ENCODE assay signal across 7 cellular contexts in the genomic region with DNA sequence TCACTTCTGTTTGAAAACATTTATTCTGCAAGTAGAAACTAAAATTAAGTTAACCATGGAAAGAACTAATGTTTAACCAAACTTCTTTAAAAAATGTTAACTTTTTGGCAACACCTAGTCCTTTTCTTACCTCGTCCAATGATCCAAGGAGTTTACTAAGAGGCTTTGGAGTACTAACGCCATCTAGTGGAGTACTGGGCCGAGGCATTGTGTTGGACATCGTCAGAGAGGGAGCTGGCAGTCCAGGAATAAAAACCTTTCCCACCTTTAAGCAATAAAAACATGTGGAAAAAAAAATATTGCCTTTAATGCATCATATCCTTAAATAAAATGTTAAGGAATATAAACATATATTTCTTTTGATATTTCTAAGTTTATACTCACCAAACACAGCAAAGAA. TPM values are rescaled to one million over a fixed set of nuclear protein-coding genes. Genes with fewer than 3 reads are reported as not detected.
DNase-seq lines count a peak whose midpoint lies in the region; ATAC-seq and TF ChIP-seq lines count a peak whose summit lies in the region.
"Not testable (repeated sequence)": the region's sequence is repeated elsewhere in the genome, so short reads cannot be mapped to it uniquely, and the experiment has no call there.

No MANE protein-coding gene starts in this region.

- H3K4me1 ChIP-seq in SK-N-SH (ENCODE audit: control insufficient read depth in 1 of 2, insufficient read depth in 2 of 2, low read depth in 1 of 2, low read length in 1 of 2) = not testable (repeated sequence)

- not testable (repeated sequence) for H4K20me1 ChIP-seq in SK-N-SH (ENCODE audit: insufficient read depth)

- intact Hi-C loops in activated naive CD4-positive, alpha-beta T cell treated with anti-CD3 and anti-CD28 coated beads for 36 hours (cut with micrococcal nuclease); left colon (cut with DNase I, micrococcal nuclease): not testable (repeated sequence)

- peaks cover 20% of the 10 kb centered on the region for H3K36me3 Mint-ChIP-seq in activated naive CD4-positive, alpha-beta T cell treated with anti-CD3 and anti-CD28 coated beads for 36 hours (ENCODE audit: low read depth)

- peak; percentile 40 for TF ChIP-seq CTCF in GM10248 (IDR thresholded peaks at IDR 0.05; ENCODE audit: control extremely low read depth, extremely low read depth, low read depth, missing control alignments)
- peak; percentile 55 for TF ChIP-seq CTCF in SK-N-SH (IDR thresholded peaks at IDR 0.05)
- TF ChIP-seq CTCF in epithelial cell of proximal tubule (conservative IDR thresholded peaks at IDR 0.05; ENCODE audit: low read depth, low read length) = peak; percentile 52

- H3K27me3 ChIP-seq in SK-N-SH (ENCODE audit: insufficient read depth) = not testable (repeated sequence)

- peak; percentile 26 for TF ChIP-seq RAD21 in SK-N-SH (IDR thresholded peaks at IDR 0.05; ENCODE audit: low read length)

- not testable (repeated sequence) for H3K9me3 ChIP-seq in SK-N-SH

- not testable (repeated sequence) for H3K4me2 ChIP-seq in SK-N-SH

- not testable (repeated sequence) for DNase-seq in GM10248 (ENCODE audit: extremely low spot score); SK-N-SH; epithelial cell of proximal tubule (ENCODE audit: low read depth)
- DNase-seq in NCI-H1105 treated with DMSO at 0.1 percent for 48 hours (lab: John Stamatoyannopoulos, UW) (peak; percentile 3), left colon (peak in 1 of 2 donors; percentile 38), skeletal muscle cell (ENCODE audit: low read depth) (peak; percentile 1)
- peak; percentile 57 for DNase-seq in activated naive CD4-positive, alpha-beta T cell treated with anti-CD3 and anti-CD28 coated beads for 36 hours

- not testable (repeated sequence) for H3K79me2 ChIP-seq in SK-N-SH (ENCODE audit: insufficient read depth)

- TF ChIP-seq EP300 in SK-N-SH (IDR thresholded peaks at IDR 0.05; ENCODE audit: borderline replicate concordance in 1 of 2, low read depth in 1 of 2, low read length in 1 of 2) = not testable (repeated sequence)

- not testable (repeated sequence) for H3K9me2 ChIP-seq in SK-N-SH

- H3K4me3 ChIP-seq in SK-N-SH (ENCODE audit: low read depth in 2 of 2, low read length in 1 of 2); epithelial cell of proximal tubule (ENCODE audit: low read depth, low read length); skeletal muscle cell (ENCODE audit: low read depth, low read length): not testable (repeated sequence)

- H3K4me3 Mint-ChIP-seq in activated naive CD4-positive, alpha-beta T cell treated with anti-CD3 and anti-CD28 coated beads for 36 hours = not testable (repeated sequence)

- H3K27ac Mint-ChIP-seq in activated naive CD4-positive, alpha-beta T cell treated with anti-CD3 and anti-CD28 coated beads for 36 hours = not testable (repeated sequence)

- CTCF ChIA-PET in GM10248 (lab: Yijun Ruan, JAX); SK-N-SH (lab: Yijun Ruan, JAX); activated naive CD4-positive, alpha-beta T cell treated with anti-CD3 and anti-CD28 coated beads for 36 hours (lab: Charles Lee): not testable (repeated sequence)

- peaks cover 2 to 14% of the 10 kb centered on the region in 2 experiments for H3K36me3 ChIP-seq in SK-N-SH (replicated peaks in 1 of 2; ENCODE audit: control insufficient read depth in 1 of 2, insufficient read depth in 2 of 2, low read length in 1 of 2)

- not testable (repeated sequence) for H3F3A ChIP-seq in SK-N-SH (replicated peaks; ENCODE audit: insufficient read depth)

- POLR2A ChIA-PET in GM10248 (lab: Yijun Ruan, JAX); SK-N-SH (lab: Yijun Ruan, JAX): not testable (repeated sequence)

- H3K27me3 Mint-ChIP-seq in activated naive CD4-positive, alpha-beta T cell treated with anti-CD3 and anti-CD28 coated beads for 36 hours (ENCODE audit: low read depth) = not testable (repeated sequence)

- H3K9me3 Mint-ChIP-seq in activated naive CD4-positive, alpha-beta T cell treated with anti-CD3 and anti-CD28 coated beads for 36 hours = not testable (repeated sequence)

- WGBS in SK-N-SH (ENCODE audit: low lambda C conversion rate) = 12% methylated on average over 4 of the region's 4 CpGs

- H3K27ac ChIP-seq in SK-N-SH (ENCODE audit: low read depth in 2 of 2, low read length in 1 of 2) = not testable (repeated sequence)

- peak; percentile 65 for ATAC-seq in left colon

- not testable (repeated sequence) for H3K4me1 Mint-ChIP-seq in activated naive CD4-positive, alpha-beta T cell treated with anti-CD3 and anti-CD28 coated beads for 36 hours (ENCODE audit: low read depth)

- not testable (repeated sequence) for H2AFZ ChIP-seq in SK-N-SH (ENCODE audit: low read depth)

- not testable (repeated sequence) for H3K9ac ChIP-seq in SK-N-SH

TF ChIP-seq in SK-N-SH, 30 proteins besides CTCF, POLR2A, EP300 and RAD21:
- peak; percentile 8; the same call in 1 of the 2 replicates for TF ChIP-seq SMC3 (IDR thresholded peaks at IDR 0.05; ENCODE audit: low read depth, low read length)

RNA-seq across cellular contexts. Expression of gene ANAPC1, which starts 33.3 kb away (rescaled TPM):
- 16.0 and 22.4 TPM in 2 replicates for polyA plus RNA-seq in SK-N-SH (2012; rRNA removed)
- 14.2 and 17.7 TPM in 2 replicates for polyA plus RNA-seq in SK-N-SH (2012; cell fraction: cytosol; rRNA removed)
- polyA plus RNA-seq in SK-N-SH (2012; cell fraction: nucleus; rRNA removed) = 22.2 and 31.4 TPM in 2 replicates
- 100 to 1,000 TPM in 1 of 2 experiments, 10 to 100 TPM in 1; 92.5 to 104 TPM for total RNA-seq in activated naive CD4-positive, alpha-beta T cell treated with anti-CD3 and anti-CD28 coated beads for 36 hours
- total RNA-seq in epithelial cell of proximal tubule (49.2 and 53.8 TPM in 2 replicates), left colon (10 to 100 TPM; 29.2 to 39.0 TPM)

RNA-seq across cellular contexts. Expression of gene MERTK, which starts 47.8 kb away (rescaled TPM):
- 9.6 and 12.4 TPM in 2 replicates for polyA plus RNA-seq in SK-N-SH (2012; rRNA removed)
- polyA plus RNA-seq in SK-N-SH (2012; cell fraction: cytosol; rRNA removed) = 3.3 TPM in 2 replicates
- polyA plus RNA-seq in SK-N-SH (2012; cell fraction: nucleus; rRNA removed) = 49.6 and 63.1 TPM in 2 replicates
- under 1 TPM; 0.57 to 0.88 TPM for total RNA-seq in activated naive CD4-positive, alpha-beta T cell treated with anti-CD3 and anti-CD28 coated beads for 36 hours
- total RNA-seq in epithelial cell of proximal tubule (4.3 and 8.7 TPM in 2 replicates), left colon (1 to 10 TPM; 9.0 to 9.2 TPM)
